In the genomic region with DNA sequence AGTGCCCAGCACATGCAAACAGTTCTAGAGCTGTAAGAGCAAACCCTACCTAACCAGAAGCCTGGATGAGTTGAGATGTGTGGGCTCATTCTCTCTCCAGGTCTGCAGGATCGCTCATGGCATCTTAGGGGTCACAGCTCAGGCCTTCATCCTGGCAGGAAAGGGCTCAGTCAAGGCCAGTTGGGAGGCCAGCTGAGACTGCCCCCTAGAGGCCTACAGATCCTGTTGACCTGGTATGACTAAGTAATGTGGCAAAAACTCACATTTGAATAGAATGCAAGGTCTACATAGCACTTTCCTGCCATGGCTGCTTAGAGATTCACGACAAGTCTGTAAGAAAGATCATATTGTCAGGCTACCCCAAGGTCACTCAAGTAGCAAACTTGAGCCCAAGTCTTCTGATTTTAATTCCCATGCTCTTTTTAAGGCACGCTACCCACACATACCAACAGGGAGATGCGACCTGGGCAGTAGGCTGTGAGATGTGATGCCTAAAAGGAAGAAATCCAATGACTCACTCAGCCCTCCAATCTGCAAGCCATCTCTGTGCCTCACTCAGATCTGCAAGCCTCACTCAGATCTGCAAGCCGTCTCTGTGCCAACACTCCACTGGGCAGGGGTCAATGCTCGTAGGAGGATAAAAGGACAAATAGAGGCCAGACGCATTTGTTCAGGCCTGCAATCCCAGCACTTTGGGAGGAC, we compare ENCODE assay signal across 9 cellular contexts. TPM values are rescaled to one million over a fixed set of nuclear protein-coding genes. Genes with fewer than 3 reads are reported as not detected.
DNase-seq lines count a peak whose midpoint lies in the region; ATAC-seq, FAIRE-seq and TF ChIP-seq lines count a peak whose summit lies in the region.
"Had no signal": no experiment of that assay in that cellular context is flagged by ENCODE, and none has a peak within 500 bp of the region (broad histone marks: within the 10 kb centered on the region; RNA-seq: fewer than 3 reads in every experiment).

No MANE protein-coding gene starts in this region.

- CTCF ChIA-PET in activated CD8-positive, alpha-beta memory T cell treated with anti-CD3 and anti-CD28 coated beads, Interleukin-2, amount 10 ng/mL, durations not matched to agents 7 days and 5 days (lab: Charles Lee): no interaction called here

- H3K4me1 Mint-ChIP-seq in activated CD8-positive, alpha-beta memory T cell treated with anti-CD3 and anti-CD28 coated beads, Interleukin-2, amount 10 ng/mL, durations not matched to agents 7 days and 5 days: no peaks in the 10 kb centered on the region

- H3K27ac Mint-ChIP-seq in activated CD8-positive, alpha-beta memory T cell treated with anti-CD3 and anti-CD28 coated beads, Interleukin-2, amount 10 ng/mL, durations not matched to agents 7 days and 5 days: no peak overlapping the region

- no peaks in the 10 kb centered on the region for H3K36me3 Mint-ChIP-seq in activated CD8-positive, alpha-beta memory T cell treated with anti-CD3 and anti-CD28 coated beads, Interleukin-2, amount 10 ng/mL, durations not matched to agents 7 days and 5 days

- no peak for TF ChIP-seq POLR2A in lower leg skin (IDR thresholded peaks at IDR 0.05)

- H3K4me3 ChIP-seq in HAP-1 (no peak overlapping the region), fibroblast of villous mesenchyme (ENCODE audit: low read depth, low read length) (no peak overlapping the region), small intestine (ENCODE audit: low read depth in 1 of 2, low read length in 2 of 2) (no peak overlapping the region), lower leg skin (ENCODE audit: low read depth, poor library complexity, severe bottlenecking) (no peak overlapping the region)
- H3K4me3 ChIP-seq: SK-N-MC had no signal

- peaks cover 12% of the 10 kb centered on the region for H3K4me1 ChIP-seq in HAP-1
- no peaks in the 10 kb centered on the region for H3K4me1 ChIP-seq in small intestine (ENCODE audit: control insufficient read depth in 2 of 2, insufficient read depth in 1 of 2, low read depth in 1 of 2, low read length in 1 of 2)

- TF ChIP-seq CTCF in D721Med (IDR thresholded peaks at IDR 0.05; ENCODE audit: insufficient read depth, missing control alignments) (peak; percentile 62), fibroblast of villous mesenchyme (IDR thresholded peaks at IDR 0.05; ENCODE audit: insufficient read depth, low read depth, low read length) (peak; percentile 60), lower leg skin (IDR thresholded peaks at IDR 0.05) (no peak)

- DNase-seq in D721Med (ENCODE audit: insufficient read length, low spot score) (no peak), HAP-1 (ENCODE audit: low spot score in 2 of 2) (peak; percentile 15 to 59), SK-MEL-5 (ENCODE audit: low read depth, low spot score) (peak; percentile 71), fibroblast of villous mesenchyme (ENCODE audit: low read depth) (peak; percentile 30), small intestine (peak; percentile 54), lower leg skin (ENCODE audit: low spot score in 2 of 2) (no peak)
- no peak for DNase-seq in activated CD8-positive, alpha-beta memory T cell treated with anti-CD3 and anti-CD28 coated beads, Interleukin-2, amount 10 ng/mL, durations not matched to agents 7 days and 5 days

- intact Hi-C loops in lower leg skin (cut with DNase I; ENCODE audit: low total_unique reads): no loop called here

- H3K9me3 Mint-ChIP-seq in activated CD8-positive, alpha-beta memory T cell treated with anti-CD3 and anti-CD28 coated beads, Interleukin-2, amount 10 ng/mL, durations not matched to agents 7 days and 5 days (ENCODE audit: low read depth): no peaks in the 10 kb centered on the region

- no peak overlapping the region for H3K4me3 Mint-ChIP-seq in activated CD8-positive, alpha-beta memory T cell treated with anti-CD3 and anti-CD28 coated beads, Interleukin-2, amount 10 ng/mL, durations not matched to agents 7 days and 5 days

- H3K36me3 ChIP-seq in HAP-1 (replicated peaks) (no peaks in the 10 kb centered on the region), small intestine (ENCODE audit: control insufficient read depth in 2 of 2, insufficient read depth in 2 of 2, low read length in 2 of 2) (no peaks in the 10 kb centered on the region)

- H3K27me3 Mint-ChIP-seq in activated CD8-positive, alpha-beta memory T cell treated with anti-CD3 and anti-CD28 coated beads, Interleukin-2, amount 10 ng/mL, durations not matched to agents 7 days and 5 days: peaks cover 6% of the 10 kb centered on the region

- H3K9me3 ChIP-seq in HAP-1 (peaks cover 22% of the 10 kb centered on the region), small intestine (ENCODE audit: control insufficient read depth, low read depth) (no peaks in the 10 kb centered on the region)

- in situ Hi-C loops in HAP-1 (cut with MboI; ENCODE audit: low sequenced_read_pairs): loop anchor here (10.0 kb wide), 1 partner anchor 876 kb away; no protein-coding TSS in a partner anchor
- in situ Hi-C loops in SK-MEL-5 (cut with HindIII; ENCODE audit: low pct_unique_long_range_greater_than_20kb, low sequenced_read_pairs): no loop called here

- WGBS in small intestine, 3 donors: 66 to 70% (median 69%) methylated on average over 7 of the region's 7 CpGs
- 70 to 76% methylated on average over 7 of the region's 7 CpGs for WGBS in lower leg skin, 2 donors

- ATAC-seq in GM21528 (IDR thresholded peaks at IDR 0.05; ENCODE audit: low FRiP score, unreplicated experiment): no peak
- no peak for ATAC-seq in activated CD8-positive, alpha-beta memory T cell treated with anti-CD3 and anti-CD28 coated beads, Interleukin-2, amount 10 ng/mL, durations not matched to agents 7 days and 5 days

- FAIRE-seq in D721Med (lab: Jason Lieb, UNC) (no peak), small intestine (lab: Jason Lieb, UNC) (no peak)

- H3K27me3 ChIP-seq in HAP-1 (ENCODE audit: low read depth) (no peaks in the 10 kb centered on the region), small intestine (ENCODE audit: control insufficient read depth in 2 of 2, insufficient read depth in 2 of 2, low read length in 2 of 2) (no peaks in the 10 kb centered on the region)

- no peak overlapping the region for H3K27ac ChIP-seq in small intestine (ENCODE audit: low read depth in 1 of 2, low read length in 1 of 2)
- H3K27ac ChIP-seq: SK-N-MC had no signal

RNA-seq across cellular contexts. Expression of a gene that starts 5.1 kb away (rescaled TPM):
- total RNA-seq in SK-MEL-5 (2014; rRNA removed; shearing (Covaris generic)): not detected in 2 replicates
- not detected in 2 replicates for polyA plus RNA-seq in SK-MEL-5 (2015; cell fraction: cytosol; rRNA removed)
- polyA plus RNA-seq in SK-MEL-5 (2015; cell fraction: nucleus; rRNA removed): 0.96 TPM in 1 of 2 replicates, not detected in the other
- not detected in 2 replicates for total RNA-seq in fibroblast of villous mesenchyme
- polyA plus RNA-seq in small intestine: 10 to 100 TPM in 1 of 3 donors, 1 to 10 TPM in 2; 5.1 to 13.6 (median 10.0) TPM
- not detected for total RNA-seq in activated CD8-positive, alpha-beta memory T cell treated with anti-CD3 and anti-CD28 coated beads, Interleukin-2, amount 10 ng/mL, durations not matched to agents 7 days and 5 days
- total RNA-seq in lower leg skin: 1 to 10 TPM in 1 of 4 donors, under 1 TPM in 3; 0.27 to 2.4 (median 0.34) TPM

RNA-seq across cellular contexts. Expression of a gene that starts 41.7 kb away (rescaled TPM):
- total RNA-seq in SK-MEL-5 (2014; rRNA removed; shearing (Covaris generic)): 75.9 and 76.0 TPM in 2 replicates
- polyA plus RNA-seq in SK-MEL-5 (2015; cell fraction: cytosol; rRNA removed): 75.5 and 86.5 TPM in 2 replicates
- polyA plus RNA-seq in SK-MEL-5 (2015; cell fraction: nucleus; rRNA removed): 95.7 and 99.1 TPM in 2 replicates
- 408 and 512 TPM in 2 replicates for total RNA-seq in fibroblast of villous mesenchyme
- 100 to 1,000 TPM in 1 of 3 donors, 10 to 100 TPM in 2; 47.0 to 115 (median 68.8) TPM for polyA plus RNA-seq in small intestine
- total RNA-seq in activated CD8-positive, alpha-beta memory T cell treated with anti-CD3 and anti-CD28 coated beads, Interleukin-2, amount 10 ng/mL, durations not matched to agents 7 days and 5 days: 100 to 1,000 TPM; 183 to 255 TPM
- 10 to 100 TPM; 33.7 to 73.3 (median 47.2) TPM for total RNA-seq in lower leg skin

Comparison
In these comparisons a context has a peak if more than half of its experiments do, and no peak if none do; other contexts are left out.
1. DNase-seq: peak in HAP-1 (2 of 2), SK-MEL-5 (single experiment), fibroblast of villous mesenchyme (single experiment) and small intestine (single experiment); none in D721Med (single experiment), activated CD8-positive, alpha-beta memory T cell treated with anti-CD3 and anti-CD28 coated beads, Interleukin-2, amount 10 ng/mL, durations not matched to agents 7 days and 5 days (single experiment) and lower leg skin (0 of 2).
2. CTCF ChIP-seq: peak in D721Med (single experiment) and fibroblast of villous mesenchyme (single experiment); none in lower leg skin (0 of 3).